ENCODE assay signal across 8 cellular contexts in the genomic region with DNA sequence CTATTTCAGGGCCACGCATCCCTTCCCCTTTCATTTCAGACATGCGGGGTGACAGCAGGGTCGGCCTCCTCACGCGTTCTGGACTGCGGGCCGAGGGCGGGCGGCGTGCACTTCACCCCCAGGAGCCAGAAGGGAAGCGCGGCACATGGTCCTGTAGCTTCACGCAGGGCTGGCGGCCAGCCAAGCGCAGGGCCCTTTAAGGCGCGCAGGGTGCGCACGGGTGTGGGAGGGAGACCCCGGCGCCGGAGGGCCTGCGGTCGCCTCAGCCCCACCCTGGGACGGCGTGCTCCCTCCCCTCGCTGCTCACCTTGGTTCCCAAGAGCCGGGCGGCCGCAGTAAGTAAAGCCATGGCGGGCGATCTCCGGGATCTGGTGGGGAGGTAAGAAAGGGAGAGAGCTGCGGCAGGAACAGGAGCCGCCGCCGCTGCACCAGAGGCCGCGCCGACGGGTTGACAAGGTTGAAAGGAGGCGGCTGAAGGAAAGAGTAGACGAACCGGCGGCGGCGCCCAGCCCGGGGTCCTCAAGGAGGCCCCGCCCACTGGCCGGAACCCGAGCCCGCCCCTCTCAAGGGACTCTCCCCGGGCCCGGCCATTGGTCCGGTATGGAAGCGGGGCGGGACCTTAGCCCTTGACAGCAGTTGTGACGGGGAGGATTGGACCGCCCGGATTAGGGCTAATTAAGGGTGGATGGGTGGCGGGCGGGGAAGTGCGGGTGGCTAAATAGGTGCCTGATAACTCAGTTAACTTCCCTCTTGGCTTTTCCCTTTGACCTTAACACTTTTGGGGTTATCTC. TPM values are rescaled to one million over a fixed set of nuclear protein-coding genes. Genes with fewer than 3 reads are reported as not detected.
DNase-seq lines count a peak whose midpoint lies in the region; ATAC-seq and TF ChIP-seq lines count a peak whose summit lies in the region.

A gene (minus strand): TSS at position 478 of the 791 bp plus-strand sequence. CDS start 129 bp downstream, at position 349.

- H3K27ac Mint-ChIP-seq in activated naive CD8-positive, alpha-beta T cell treated with anti-CD3 and anti-CD28 coated beads, Interleukin-2, amount 10 ng/mL, durations not matched to agents 7 days and 5 days, result peak within 1 kb of the TSS; percentile 92

- intact Hi-C loops in head of caudate nucleus (cut with DNase I), result loop anchor here (5.0 kb wide), 1 partner anchor 43 kb away; a partner anchor contains a TSS
- intact Hi-C loops in ovary (cut with DNase I), result loop anchor here in 1 of 4 donors (10.0 kb wide), 2 partner anchors 105 to 165 kb away; a partner anchor contains a TSS
- intact Hi-C loops in thyroid gland (cut with DNase I), result loop anchor here (10.0 kb wide), 1 partner anchor 165 kb away; a partner anchor contains a TSS

- H3K9ac ChIP-seq in SU-DHL-6 (ENCODE audit: low read length), result peak within 1 kb of the TSS; percentile 94

- peaks cover 35% of the 10 kb centered on the region for H3K4me1 Mint-ChIP-seq in activated naive CD8-positive, alpha-beta T cell treated with anti-CD3 and anti-CD28 coated beads, Interleukin-2, amount 10 ng/mL, durations not matched to agents 7 days and 5 days

- peaks cover 12% of the 10 kb centered on the region; the same call in 1 of the 2 replicates for H3K36me3 ChIP-seq in SU-DHL-6 (ENCODE audit: low read length)
- H3K36me3 ChIP-seq in ovary, result no peaks in the 10 kb centered on the region
- peaks cover 0 to under 1% of the 10 kb centered on the region in 2 donors for H3K36me3 ChIP-seq in thyroid gland

- peak; percentile 91 for ATAC-seq in HG02678 (IDR thresholded peaks at IDR 0.05; ENCODE audit: unreplicated experiment)
- peak; percentile 96 for ATAC-seq in activated naive CD8-positive, alpha-beta T cell treated with anti-CD3 and anti-CD28 coated beads, Interleukin-2, amount 10 ng/mL, durations not matched to agents 7 days and 5 days (ENCODE audit: low read depth)

- H3K4me3 ChIP-seq in SU-DHL-6 (ENCODE audit: insufficient read depth, low read length, poor library complexity, severe bottlenecking) (peak within 1 kb of the TSS; percentile 94), ovary (peak within 1 kb of the TSS; percentile 99), thyroid gland (replicated peaks in 1 of 3) (peak within 1 kb of the TSS; percentile 4 to 86 (median 77))

- H3K9me2 ChIP-seq in SU-DHL-6 (replicated peaks; ENCODE audit: insufficient read depth, low read length), result no peaks in the 10 kb centered on the region

- H3K4me2 ChIP-seq in SU-DHL-6 (ENCODE audit: low read depth, low read length, poor library complexity, severe bottlenecking), result peak within 1 kb of the TSS; percentile 98

- WGBS in ovary, 3 donors, result 0 to 1% (median 0%) methylated on average over 57 to 63 of the region's 63 CpGs
- WGBS in thyroid gland, 2 donors, result 1% methylated on average over 28 to 45 of the region's 63 CpGs

- peak within 1 kb of the TSS; percentile 61 for H2AFZ ChIP-seq in SU-DHL-6 (ENCODE audit: low read depth, low read length, severe bottlenecking)

- no peak for TF ChIP-seq EP300 in ovary (IDR thresholded peaks at IDR 0.05)

- H3K27me3 Mint-ChIP-seq in activated naive CD8-positive, alpha-beta T cell treated with anti-CD3 and anti-CD28 coated beads, Interleukin-2, amount 10 ng/mL, durations not matched to agents 7 days and 5 days, result no peaks in the 10 kb centered on the region

- H3K36me3 Mint-ChIP-seq in activated naive CD8-positive, alpha-beta T cell treated with anti-CD3 and anti-CD28 coated beads, Interleukin-2, amount 10 ng/mL, durations not matched to agents 7 days and 5 days, result peaks cover 19% of the 10 kb centered on the region

- peaks cover 13% of the 10 kb centered on the region for H3K4me1 ChIP-seq in ovary (ENCODE audit: insufficient read depth)
- H3K4me1 ChIP-seq in thyroid gland, result peaks cover 41 to 50% of the 10 kb centered on the region in 2 donors

- peak within 1 kb of the TSS; percentile 96 for H3K4me3 Mint-ChIP-seq in activated naive CD8-positive, alpha-beta T cell treated with anti-CD3 and anti-CD28 coated beads, Interleukin-2, amount 10 ng/mL, durations not matched to agents 7 days and 5 days

- peaks cover 52% of the 10 kb centered on the region for H3K79me2 ChIP-seq in SU-DHL-6 (ENCODE audit: insufficient read depth, low read length)

- DNase-seq in NCI-H128 (lab: John Stamatoyannopoulos, UW; ENCODE audit: unreplicated experiment), result peak; percentile 98
- DNase-seq in activated naive CD8-positive, alpha-beta T cell treated with anti-CD3 and anti-CD28 coated beads, Interleukin-2, amount 10 ng/mL, durations not matched to agents 7 days and 5 days, result peak; percentile 98
- DNase-seq in head of caudate nucleus, result peak; percentile 97 to 100 (median 99)
- peak; percentile 98 to 99 (median 99) for DNase-seq in ovary
- peak; percentile 99 to 100 for DNase-seq in thyroid gland

- H3K27me3 ChIP-seq in SU-DHL-6 (ENCODE audit: low read length) (no peaks in the 10 kb centered on the region), ovary (no peaks in the 10 kb centered on the region), thyroid gland (no peaks in the 10 kb centered on the region)

- POLR2A ChIA-PET in activated naive CD8-positive, alpha-beta T cell treated with anti-CD3 and anti-CD28 coated beads, Interleukin-2, amount 10 ng/mL, durations not matched to agents 7 days and 5 days (lab: Charles Lee), result interaction anchor here (0.6 to 3.5 kb wide), 9 partner anchors 10 to 110 kb away, joined by 3 to 16 read pairs (median 6); a partner anchor contains a TSS

- no peaks in the 10 kb centered on the region for H3K9me3 Mint-ChIP-seq in activated naive CD8-positive, alpha-beta T cell treated with anti-CD3 and anti-CD28 coated beads, Interleukin-2, amount 10 ng/mL, durations not matched to agents 7 days and 5 days

- no peaks in the 10 kb centered on the region for H4K20me1 ChIP-seq in SU-DHL-6 (ENCODE audit: low read depth, low read length)

- TF ChIP-seq POLR2A in GM10847 (IDR thresholded peaks at IDR 0.05; ENCODE audit: extremely low read depth, insufficient read length), result peak; percentile 50
- TF ChIP-seq POLR2A in ovary (IDR thresholded peaks at IDR 0.05), result peak; percentile 42
- peak; percentile 60 to 81 for TF ChIP-seq POLR2A in thyroid gland (IDR thresholded peaks at IDR 0.05)

- no peaks in the 10 kb centered on the region for H3K9me3 ChIP-seq in SU-DHL-6 (ENCODE audit: insufficient read depth, low read length)
- no peaks in the 10 kb centered on the region for H3K9me3 ChIP-seq in ovary
- H3K9me3 ChIP-seq in thyroid gland, result no peaks in the 10 kb centered on the region

- H3F3A ChIP-seq in SU-DHL-6 (ENCODE audit: insufficient read depth), result peaks cover 9% of the 10 kb centered on the region

- H3K27ac ChIP-seq in SU-DHL-6 (ENCODE audit: low read depth, low read length) (peak within 1 kb of the TSS; percentile 77), ovary (peak within 1 kb of the TSS; percentile 53 to 89), thyroid gland (peak within 1 kb of the TSS; percentile 90 to 97 (median 91))

- TF ChIP-seq CTCF in SU-DHL-6 (IDR thresholded peaks at IDR 0.05; ENCODE audit: insufficient read depth, low read length, poor library complexity, severe bottlenecking) (no peak), ovary (IDR thresholded peaks at IDR 0.05) (peak in 1 of 3 donors; percentile 17), thyroid gland (IDR thresholded peaks at IDR 0.05) (peak in 1 of 6 experiments; percentile 24)

RNA-seq across cellular contexts. Expression of the gene that starts here (rescaled TPM):
- total RNA-seq in activated naive CD8-positive, alpha-beta T cell treated with anti-CD3 and anti-CD28 coated beads, Interleukin-2, amount 10 ng/mL, durations not matched to agents 7 days and 5 days, result 100 to 1,000 TPM; 165 to 176 TPM
- total RNA-seq in ovary (100 to 1,000 TPM in 5 of 7 donors, 10 to 100 TPM in 2; 49.6 to 155 (median 137) TPM), thyroid gland (100 to 1,000 TPM; 110 to 190 (median 118) TPM)
- polyA plus RNA-seq in ovary, result 100 to 1,000 TPM in 1 of 2 donors, 10 to 100 TPM in 1; 48.9 to 237 TPM

Comparison
In these comparisons a context has a peak if more than half of its experiments do, and no peak if none do; other contexts are left out.
1. Peak in every context shown above with its lines: DNase-seq, ATAC-seq, H3K4me3 ChIP-seq and H3K27ac ChIP-seq.